ENCODE assay signal across 20 cellular contexts in the genomic region with DNA sequence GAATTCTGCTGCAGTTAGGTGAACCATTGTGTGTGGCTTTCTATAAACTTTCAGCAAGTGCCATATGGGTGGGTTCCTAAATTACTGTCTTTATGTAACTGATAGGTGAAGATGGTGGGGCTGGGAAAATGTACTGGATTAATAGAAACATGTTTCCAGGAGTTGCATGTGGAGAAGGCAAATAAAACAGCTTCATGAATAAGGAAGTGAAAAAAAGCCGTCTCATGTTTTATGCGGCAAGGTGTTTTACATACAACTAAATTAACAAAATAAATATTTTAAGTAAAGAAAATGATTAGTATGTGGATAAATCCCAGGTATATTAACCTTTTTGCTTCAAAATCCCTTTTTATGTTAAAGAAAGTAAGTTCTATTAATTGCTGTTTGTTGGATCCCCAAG.
DNase-seq lines count a peak whose midpoint lies in the region; FAIRE-seq and TF ChIP-seq lines count a peak whose summit lies in the region.
"Had no signal": no experiment of that assay in that cellular context is flagged by ENCODE, and none has a peak within 500 bp of the region (broad histone marks: within the 10 kb centered on the region; RNA-seq: fewer than 3 reads in every experiment).

No MANE protein-coding gene starts in this region.

- H3K9me3 ChIP-seq in OCI-LY3 (ENCODE audit: insufficient read depth, low read length): no peaks in the 10 kb centered on the region

- H3K36me3 ChIP-seq in OCI-LY3 (replicated peaks; ENCODE audit: low read depth, low read length): peaks cover 8% of the 10 kb centered on the region

- H3K27ac ChIP-seq in OCI-LY3 (ENCODE audit: low read length) (no peak overlapping the region), coronary artery (no peak overlapping the region)
- H3K27ac ChIP-seq: 22Rv1, BLaER1, C4-2B had no signal

- TF ChIP-seq CTCF in OCI-LY3 (IDR thresholded peaks at IDR 0.05; ENCODE audit: low read depth, low read length) (no peak), coronary artery (IDR thresholded peaks at IDR 0.05) (no peak)

- H2AFZ ChIP-seq in OCI-LY3 (ENCODE audit: low read depth, low read length): no peak overlapping the region

- no peak for TF ChIP-seq POLR2A in GM12891 (IDR thresholded peaks at IDR 0.05; ENCODE audit: low read depth, low read length)

- H3K27me3 ChIP-seq in OCI-LY3 (ENCODE audit: low read depth, low read length): no peaks in the 10 kb centered on the region
- H3K27me3 ChIP-seq: BLaER1 had no signal

- peak; percentile 2 for DNase-seq in DMS 273 (lab: John Stamatoyannopoulos, UW; ENCODE audit: unreplicated experiment)
- DNase-seq in DMS 273 treated with DMSO at 0.1 percent for 48 hours (lab: John Stamatoyannopoulos, UW): no peak
- DNase-seq in GM12891 (ENCODE audit: insufficient read length, low spot score): no peak
- no peak for DNase-seq in coronary artery (ENCODE audit: low spot score)
- no peak for DNase-seq in head of caudate nucleus
- DNase-seq: Caco-2; CD4-positive, CD25-positive, alpha-beta regulatory T cell; CD8-positive, alpha-beta T cell; DMS53; DMS79 treated with DMSO at 0.1 percent for 48 hours; GOT3; HCEC 1CT had no signal

- intact Hi-C loops in head of caudate nucleus (cut with DNase I): no loop called here

- 0 out of 2 replicates have a peak, but pooled peaks cover 5% of the 10 kb centered on the region for H4K20me1 ChIP-seq in OCI-LY3 (ENCODE audit: insufficient read depth, low read length)
- H4K20me1 ChIP-seq: BLaER1 had no signal

- H3K4me2 ChIP-seq in OCI-LY3 (ENCODE audit: low read length): peak overlapping the region; percentile 51
- H3K4me2 ChIP-seq: BLaER1 had no signal

- peaks cover 39% of the 10 kb centered on the region for H3K4me1 ChIP-seq in OCI-LY3 (ENCODE audit: low read length)
- H3K4me1 ChIP-seq: BLaER1, Caco-2 had no signal

- H3K9ac ChIP-seq in OCI-LY3 (ENCODE audit: low read length): no peak overlapping the region
- H3K9ac ChIP-seq: BLaER1 had no signal

- no peak overlapping the region for H3K4me3 ChIP-seq in OCI-LY3 (ENCODE audit: low read length)
- H3K4me3 ChIP-seq in coronary artery: no peak overlapping the region
- H3K4me3 ChIP-seq: BLaER1 had no signal

- H3K79me2 ChIP-seq in OCI-LY3 (ENCODE audit: low read length): no peaks in the 10 kb centered on the region

- no peak for FAIRE-seq in GM12891 (lab: Jason Lieb, UNC)
- FAIRE-seq: A204.1, G401.6, GM18507, H54 had no signal

TF ChIP-seq in GM12891, 5 proteins besides CTCF, POLR2A, EP300 and RAD21:
- TF ChIP-seq SPI1 (IDR thresholded peaks at IDR 0.05; ENCODE audit: low read depth, low read length): peak; percentile 73
- TF ChIP-seq POU2F2 (IDR thresholded peaks at IDR 0.05; ENCODE audit: low read depth, low read length): no peak
